12 cellular contexts compared by ENCODE assay signal in the genomic region with DNA sequence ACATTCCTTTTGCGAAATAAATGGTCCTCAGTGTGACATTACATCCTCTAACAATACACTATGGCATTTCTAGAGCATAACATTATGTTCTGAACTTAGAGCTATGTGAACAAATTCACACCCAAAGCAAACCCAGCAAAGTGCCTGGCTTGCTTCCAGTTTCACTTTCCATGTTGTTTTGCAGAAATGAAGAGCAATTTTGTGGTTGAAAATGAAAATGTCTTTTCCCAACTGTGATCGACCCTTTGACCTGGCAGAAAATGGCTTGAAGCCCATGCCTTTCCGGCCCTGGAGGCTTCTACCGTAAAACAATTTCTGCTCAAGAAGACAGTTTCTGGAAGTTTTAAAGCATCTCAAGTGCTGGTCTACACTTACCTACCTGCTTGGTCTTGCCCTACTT.
DNase-seq lines count a peak whose midpoint lies in the region; ATAC-seq and TF ChIP-seq lines count a peak whose summit lies in the region.
"Had no signal": no experiment of that assay in that cellular context is flagged by ENCODE, and none has a peak within 500 bp of the region (broad histone marks: within the 10 kb centered on the region; RNA-seq: fewer than 3 reads in every experiment).

No MANE protein-coding gene starts in this region.

- H2BK15ac ChIP-seq in H9 (ENCODE audit: low read depth, low read length) = no peak overlapping the region

- H2BK12ac ChIP-seq in H9 (ENCODE audit: insufficient read length, low read depth, low read length) = no peak overlapping the region

- H4K5ac ChIP-seq in H9 (ENCODE audit: insufficient read length, low read depth, low read length) = no peak overlapping the region

- H4K20me1 ChIP-seq in H9 (ENCODE audit: control insufficient read depth, insufficient read depth, insufficient read length) (no peaks in the 10 kb centered on the region), OCI-LY3 (ENCODE audit: insufficient read depth, low read length) (no peaks in the 10 kb centered on the region)

- no peak overlapping the region for H3K14ac ChIP-seq in H9 (ENCODE audit: insufficient read depth, low read length)

- no peak overlapping the region for H2BK5ac ChIP-seq in H9 (ENCODE audit: insufficient read length, low read length)

- no peak overlapping the region for H3K56ac ChIP-seq in H9 (ENCODE audit: insufficient read length, low read depth, low read length)

- no peak overlapping the region for H3K4ac ChIP-seq in H9 (ENCODE audit: low read depth, low read length)

- no peak overlapping the region for H3K4me2 ChIP-seq in H9 (ENCODE audit: insufficient read depth, insufficient read length, low read length)
- H3K4me2 ChIP-seq in OCI-LY3 (ENCODE audit: low read length) = peak overlapping the region; percentile 40

- no peak overlapping the region for H3K9ac ChIP-seq in H9 (ENCODE audit: extremely low read depth, insufficient read length, low read length)
- H3K9ac ChIP-seq in OCI-LY3 (ENCODE audit: low read length) = no peak overlapping the region

- H2BK120ac ChIP-seq in H9 (ENCODE audit: low read depth, low read length, poor library complexity, severe bottlenecking) = no peak overlapping the region

- no peak overlapping the region for H3K27ac ChIP-seq in H9 (ENCODE audit: insufficient read length, low read depth, low read length)
- H3K27ac ChIP-seq in OCI-LY3 (ENCODE audit: low read length) = no peak overlapping the region
- H3K27ac ChIP-seq: neutrophil had no signal

- H3K36me3 Mint-ChIP-seq in H9 (ENCODE audit: insufficient read depth in 1 of 3, low read depth in 3 of 3) = no peaks in the 10 kb centered on the region; a peak in 1 of 7 replicates
- H3K36me3 Mint-ChIP-seq in activated CD4-positive, alpha-beta memory T cell treated with anti-CD3 and anti-CD28 coated beads, Interleukin-2, amount 10 ng/mL, durations not matched to agents 7 days and 5 days (ENCODE audit: low read depth) = no peaks in the 10 kb centered on the region
- H3K36me3 Mint-ChIP-seq: activated CD4-positive, alpha-beta memory T cell treated with anti-CD3 and anti-CD28 coated beads for 36 hours; stimulated activated memory B cell treated with anti-CD40 and anti-IgM and Interleukin-4, amounts not matched to agents 10 μg/mL and 1 μg/mL and 100 μg/mL, for 72 hours had no signal

- no peak overlapping the region for H3K4me3 Mint-ChIP-seq in H9
- no peak overlapping the region for H3K4me3 Mint-ChIP-seq in activated CD4-positive, alpha-beta memory T cell treated with anti-CD3 and anti-CD28 coated beads, Interleukin-2, amount 10 ng/mL, durations not matched to agents 7 days and 5 days
- H3K4me3 Mint-ChIP-seq: activated CD4-positive, alpha-beta memory T cell treated with anti-CD3 and anti-CD28 coated beads for 36 hours; stimulated activated memory B cell treated with anti-CD40 and anti-IgM and Interleukin-4, amounts not matched to agents 10 μg/mL and 1 μg/mL and 100 μg/mL, for 72 hours had no signal

- H3K27ac Mint-ChIP-seq in H9 = no peak overlapping the region
- no peak overlapping the region for H3K27ac Mint-ChIP-seq in activated CD4-positive, alpha-beta memory T cell treated with anti-CD3 and anti-CD28 coated beads, Interleukin-2, amount 10 ng/mL, durations not matched to agents 7 days and 5 days
- H3K27ac Mint-ChIP-seq: activated CD4-positive, alpha-beta memory T cell treated with anti-CD3 and anti-CD28 coated beads for 36 hours; stimulated activated memory B cell treated with anti-CD40 and anti-IgM and Interleukin-4, amounts not matched to agents 10 μg/mL and 1 μg/mL and 100 μg/mL, for 72 hours had no signal

- H3K79me1 ChIP-seq in H9 (ENCODE audit: insufficient read depth, low read depth, low read length, poor library complexity, severe bottlenecking) = no peaks in the 10 kb centered on the region

- POLR2A ChIA-PET in activated CD4-positive, alpha-beta memory T cell treated with anti-CD3 and anti-CD28 coated beads, Interleukin-2, amount 10 ng/mL, durations not matched to agents 7 days and 5 days (lab: Charles Lee) = no interaction called here

- no peaks in the 10 kb centered on the region for H3K27me3 Mint-ChIP-seq in H9 (ENCODE audit: low read depth)
- no peaks in the 10 kb centered on the region for H3K27me3 Mint-ChIP-seq in activated CD4-positive, alpha-beta memory T cell treated with anti-CD3 and anti-CD28 coated beads, Interleukin-2, amount 10 ng/mL, durations not matched to agents 7 days and 5 days
- H3K27me3 Mint-ChIP-seq: activated CD4-positive, alpha-beta memory T cell treated with anti-CD3 and anti-CD28 coated beads for 36 hours; stimulated activated memory B cell treated with anti-CD40 and anti-IgM and Interleukin-4, amounts not matched to agents 10 μg/mL and 1 μg/mL and 100 μg/mL, for 72 hours had no signal

- no peak overlapping the region for H3K23ac ChIP-seq in H9 (ENCODE audit: insufficient read length, low read depth, low read length)

- H3K23me2 ChIP-seq in H9 (ENCODE audit: insufficient read length, low read depth, low read length, poor library complexity, severe bottlenecking) = no peaks in the 10 kb centered on the region

- DNase-seq in H9 (no peak), left colon (peak; percentile 36 to 38), amniotic stem cell (lab: John Stamatoyannopoulos, UW) (no peak)
- no peak for DNase-seq in activated CD4-positive, alpha-beta memory T cell treated with anti-CD3 and anti-CD28 coated beads, Interleukin-2, amount 10 ng/mL, durations not matched to agents 7 days and 5 days
- DNase-seq: activated CD4-positive, alpha-beta memory T cell treated with anti-CD3 and anti-CD28 coated beads for 36 hours; NCI-H774 had no signal

- TF ChIP-seq CTCF in H9 (conservative IDR thresholded peaks at IDR 0.05) = no peak
- TF ChIP-seq CTCF in OCI-LY3 (IDR thresholded peaks at IDR 0.05; ENCODE audit: low read depth, low read length) = no peak

- no peak overlapping the region for H2BK20ac ChIP-seq in H9 (ENCODE audit: low read depth, low read length, poor library complexity, severe bottlenecking)

- no peaks in the 10 kb centered on the region for H3K36me3 ChIP-seq in OCI-LY3 (replicated peaks; ENCODE audit: low read depth, low read length)
- H3K36me3 ChIP-seq: neutrophil had no signal

- no peak overlapping the region for H3K18ac ChIP-seq in H9 (ENCODE audit: insufficient read length, low read depth, low read length)

- no peak overlapping the region for H3K4me3 ChIP-seq in OCI-LY3 (ENCODE audit: low read length)

- H3K4me1 Mint-ChIP-seq in H9 = peaks cover 36 to 48% of the 10 kb centered on the region in 2 experiments
- peaks cover 6% of the 10 kb centered on the region for H3K4me1 Mint-ChIP-seq in activated CD4-positive, alpha-beta memory T cell treated with anti-CD3 and anti-CD28 coated beads, Interleukin-2, amount 10 ng/mL, durations not matched to agents 7 days and 5 days
- H3K4me1 Mint-ChIP-seq: stimulated activated memory B cell treated with anti-CD40 and anti-IgM and Interleukin-4, amounts not matched to agents 10 μg/mL and 1 μg/mL and 100 μg/mL, for 72 hours had no signal

- no peaks in the 10 kb centered on the region for H3K9me3 Mint-ChIP-seq in H9
- no peaks in the 10 kb centered on the region for H3K9me3 Mint-ChIP-seq in activated CD4-positive, alpha-beta memory T cell treated with anti-CD3 and anti-CD28 coated beads, Interleukin-2, amount 10 ng/mL, durations not matched to agents 7 days and 5 days
- H3K9me3 Mint-ChIP-seq: activated CD4-positive, alpha-beta memory T cell treated with anti-CD3 and anti-CD28 coated beads for 36 hours; stimulated activated memory B cell treated with anti-CD40 and anti-IgM and Interleukin-4, amounts not matched to agents 10 μg/mL and 1 μg/mL and 100 μg/mL, for 72 hours had no signal

- no peak overlapping the region for H4K91ac ChIP-seq in H9 (ENCODE audit: insufficient read length, low read depth, low read length)

- CTCF ChIA-PET in activated CD4-positive, alpha-beta memory T cell treated with anti-CD3 and anti-CD28 coated beads, Interleukin-2, amount 10 ng/mL, durations not matched to agents 7 days and 5 days (lab: Charles Lee) = no interaction called here

- intact Hi-C loops in left colon (cut with DNase I, micrococcal nuclease) = no loop called here

- H3K4me1 ChIP-seq in H9 (ENCODE audit: insufficient read depth, low read length) = peaks cover 4% of the 10 kb centered on the region; the same call in 1 of the 2 replicates
- H3K4me1 ChIP-seq in OCI-LY3 (ENCODE audit: low read length) = peaks cover 6% of the 10 kb centered on the region

- H4K8ac ChIP-seq in H9 (replicated peaks; ENCODE audit: insufficient read length, low read depth, low read length) = no peak overlapping the region

- H2AK5ac ChIP-seq in H9 (ENCODE audit: insufficient read length, low read length) = no peak overlapping the region

- H3K79me2 ChIP-seq in H9 (ENCODE audit: insufficient read depth, low read length) (no peaks in the 10 kb centered on the region), OCI-LY3 (ENCODE audit: low read length) (no peaks in the 10 kb centered on the region)

- H3K9me3 ChIP-seq in H9 (ENCODE audit: control insufficient read depth, low read depth, low read length) (no peaks in the 10 kb centered on the region), OCI-LY3 (ENCODE audit: insufficient read depth, low read length) (no peaks in the 10 kb centered on the region)
- H3K9me3 ChIP-seq: neutrophil had no signal

- H2AFZ ChIP-seq in H9 (ENCODE audit: low read length) (peak overlapping the region; percentile 40), OCI-LY3 (ENCODE audit: low read depth, low read length) (no peak overlapping the region)

- no CpG with 5 or more reads among the region's 4 CpGs for WGBS in H9 (ENCODE audit: extremely low coverage, insufficient read length, low lambda C conversion rate)

- ATAC-seq in GM18498 (IDR thresholded peaks at IDR 0.05; ENCODE audit: unreplicated experiment) = peak; percentile 70
- peak; percentile 71 for ATAC-seq in left colon
- ATAC-seq in HG03045 (IDR thresholded peaks at IDR 0.05; ENCODE audit: unreplicated experiment) = no peak
- no peak for ATAC-seq in HG03108 (IDR thresholded peaks at IDR 0.05; ENCODE audit: unreplicated experiment)
- ATAC-seq: stimulated activated memory B cell treated with anti-CD40 and anti-IgM and Interleukin-4, amounts not matched to agents 10 μg/mL and 1 μg/mL and 100 μg/mL, for 72 hours had no signal

- H3K27me3 ChIP-seq in H9 (ENCODE audit: insufficient read depth, low read length) (no peaks in the 10 kb centered on the region), OCI-LY3 (ENCODE audit: low read depth, low read length) (peaks cover 9% of the 10 kb centered on the region; the same call in 1 of the 2 replicates)
- H3K27me3 ChIP-seq: neutrophil had no signal

- no peak overlapping the region for H3T11ph ChIP-seq in H9 (ENCODE audit: low read length)

Comparison
In these comparisons a context has a peak if more than half of its experiments do, and no peak if none do; other contexts are left out.
1. ATAC-seq: peak in GM18498 (single experiment) and left colon (single experiment); none in HG03045 (single experiment) and HG03108 (single experiment).
2. DNase-seq: peak in left colon (2 of 2); none in H9 (single experiment), activated CD4-positive, alpha-beta memory T cell treated with anti-CD3 and anti-CD28 coated beads, Interleukin-2, amount 10 ng/mL, durations not matched to agents 7 days and 5 days (single experiment) and amniotic stem cell (single experiment).